Comparison of ENCODE assay signal across 24 cellular contexts in the genomic region with DNA sequence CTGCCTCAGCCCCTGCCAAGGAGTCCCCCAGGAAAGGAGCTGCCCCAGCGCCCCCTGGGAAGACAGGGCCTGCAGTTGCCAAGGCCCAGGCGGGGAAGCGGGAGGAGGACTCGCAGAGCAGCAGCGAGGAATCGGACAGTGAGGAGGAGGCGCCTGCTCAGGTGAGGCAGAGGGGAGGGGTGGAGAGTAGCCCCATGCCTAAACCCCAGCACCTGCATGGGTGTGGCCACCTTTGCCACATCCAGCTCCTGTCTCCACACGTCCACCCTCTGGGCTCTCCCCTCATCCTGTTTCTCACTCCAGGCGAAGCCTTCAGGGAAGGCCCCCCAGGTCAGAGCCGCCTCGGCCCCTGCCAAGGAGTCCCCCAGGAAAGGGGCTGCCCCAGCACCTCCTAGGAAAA.
"Had no signal": no experiment of that assay in that cellular context is flagged by ENCODE, and none has a peak within 500 bp of the region (broad histone marks: within the 10 kb centered on the region; RNA-seq: fewer than 3 reads in every experiment).

No MANE protein-coding gene starts in this region.

- H3K27ac ChIP-seq: brain microvascular endothelial cell, cardiac muscle cell, SK-N-MC, WERI-Rb-1 had no signal

- DNase-seq: activated CD4-positive, alpha-beta T cell treated with anti-CD3 and anti-CD28 coated beads for 48 hours; activated CD4-positive, alpha-beta T cell treated with anti-CD3 and anti-CD28 coated beads, Interleukin-2, amount 50 U/mL, for 4 hours; activated CD8-positive, alpha-beta memory T cell treated with anti-CD3 and anti-CD28 coated beads for 24 hours; activated gamma-delta T cell; activated naive CD4-positive, alpha-beta T cell treated with anti-CD3 and anti-CD28 coated beads for 36 hours; activated T-cell treated with anti-CD3 and anti-CD28 coated beads, Interleukin-2, amount 50 U/mL, for 4 hours; amygdala; brain microvascular endothelial cell; cerebellar nuclear complex; MM.1S; NCI-H1105; NCI-H1436; NCI-H187; NCI-H2081; NCI-H510A treated with DMSO at 0.1 percent for 48 hours; NCI-H69; NK-92 treated with Interleukin-12 subunit alpha and Interleukin-12 subunit beta, amount 100 ng/mL, for 24 hours; T-cell; WERI-Rb-1 had no signal

- FAIRE-seq: RCC 7860 had no signal

- H3K4me3 ChIP-seq: cardiac muscle cell, SK-N-MC had no signal

- H3K27me3 ChIP-seq: brain microvascular endothelial cell, cardiac muscle cell had no signal

- ATAC-seq: activated CD4-positive, CD25-positive, alpha-beta regulatory T cell treated with anti-CD3 and anti-CD28 coated beads, Interleukin-2, amount 50 U/mL, for 24 hours; activated T-cell treated with anti-CD3 and anti-CD28 coated beads, Interleukin-2, amount 50 U/mL, for 4 hours; activated T-helper 17 cell treated with anti-CD3 and anti-CD28 coated beads, Interleukin-2, amount 50 U/mL, for 72 hours; T-cell had no signal
